11 cellular contexts compared by ENCODE assay signal in the genomic region with DNA sequence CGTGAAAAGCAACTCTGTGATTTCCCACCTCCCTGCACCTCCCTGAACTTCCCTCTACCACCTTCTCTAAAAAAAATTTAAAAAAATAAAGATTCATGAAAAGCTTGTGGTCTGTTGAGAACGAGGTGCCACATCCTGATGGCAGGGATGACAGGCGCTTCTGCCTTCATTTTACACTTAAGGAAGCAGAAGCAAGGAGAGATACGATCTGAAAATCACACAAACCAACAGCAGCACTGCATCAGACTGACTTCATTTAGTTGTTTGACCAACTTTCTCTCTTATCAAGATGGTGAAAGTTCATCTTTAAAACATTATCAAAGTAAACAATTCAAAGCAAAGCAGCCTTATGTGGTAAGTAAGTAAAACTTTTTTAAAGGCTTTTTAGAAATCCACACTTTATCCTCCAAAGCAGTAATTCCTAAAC. TPM values are rescaled to one million over a fixed set of nuclear protein-coding genes. Genes with fewer than 3 reads are reported as not detected.
DNase-seq lines count a peak whose midpoint lies in the region; ATAC-seq and TF ChIP-seq lines count a peak whose summit lies in the region.
"Had no signal": no experiment of that assay in that cellular context is flagged by ENCODE, and none has a peak within 500 bp of the region (broad histone marks: within the 10 kb centered on the region; RNA-seq: fewer than 3 reads in every experiment).

No MANE protein-coding gene starts in this region.

- CTCF ChIA-PET in CD4-positive, alpha-beta memory T cell (lab: Charles Lee; ENCODE audit: partially characterized antibody): interaction anchor here (0.5 to 1.9 kb wide), 6 partner anchors 14 to 1180 kb away, joined by 3 to 5 read pairs (median 3); no protein-coding TSS in a partner anchor
- CTCF ChIA-PET in activated B cell treated with CpG ODN at 0.5 μM for 24 hours (lab: Charles Lee): no interaction called here

- H3K27me3 ChIP-seq in CD4-positive, alpha-beta memory T cell (ENCODE audit: insufficient read depth, low read length): no peaks in the 10 kb centered on the region
- no peaks in the 10 kb centered on the region for H3K27me3 ChIP-seq in lower lobe of right lung (ENCODE audit: low read depth)

- H3K9me3 ChIP-seq in CD4-positive, alpha-beta memory T cell (ENCODE audit: control insufficient read depth in 1 of 2, low read length in 2 of 2): no peaks in the 10 kb centered on the region
- H3K9me3 ChIP-seq in lower lobe of right lung: no peaks in the 10 kb centered on the region

- H3K9me3 Mint-ChIP-seq in CD4-positive, alpha-beta memory T cell: peaks cover 0 to 2% (median 0%) of the 10 kb centered on the region in 8 donors
- no peaks in the 10 kb centered on the region for H3K9me3 Mint-ChIP-seq in activated B cell treated with CpG ODN at 0.5 μM for 24 hours

- peaks cover 33% of the 10 kb centered on the region for H3K4me1 ChIP-seq in CD4-positive, alpha-beta memory T cell (ENCODE audit: insufficient read depth, low read length)
- H3K4me1 ChIP-seq in lower lobe of right lung: peaks cover 48% of the 10 kb centered on the region

- peak overlapping the region in 7 of 8 donors; percentile 64 to 83 (median 74) for H3K4me3 Mint-ChIP-seq in CD4-positive, alpha-beta memory T cell
- H3K4me3 Mint-ChIP-seq in activated B cell treated with CpG ODN at 0.5 μM for 24 hours: no peak overlapping the region
- H3K4me3 Mint-ChIP-seq: mesothelial cell of epicardium had no signal

- POLR2A ChIA-PET in CD4-positive, alpha-beta memory T cell (lab: Charles Lee; ENCODE audit: partially characterized antibody): interaction anchor here (1.4 to 3.0 kb wide), 2 partner anchors 12 to 15 kb away, joined by 5 to 13 read pairs; partner anchors contain the start of gene WDFY1
- POLR2A ChIA-PET in activated B cell treated with CpG ODN at 0.5 μM for 24 hours (lab: Charles Lee): interaction anchor here (0.7 to 1.3 kb wide), 2 partner anchors 9 to 23 kb away, joined by 3 to 7 read pairs; no protein-coding TSS in a partner anchor

- peak; percentile 62 to 79 (median 72) for DNase-seq in CD4-positive, alpha-beta memory T cell
- DNase-seq in activated B cell treated with CpG ODN at 0.5 μM for 24 hours: no peak
- no peak for DNase-seq in lower lobe of right lung
- no peak for DNase-seq in foreskin fibroblast
- no peak for DNase-seq in AG08395 (ENCODE audit: low spot score)
- DNase-seq in posterior cingulate gyrus: no peak
- no peak for DNase-seq in nucleus accumbens (lab: John Stamatoyannopoulos, UW)
- DNase-seq: NCI-H2081 had no signal

- peaks cover 31 to 69% (median 53%) of the 10 kb centered on the region in 4 donors for H3K4me1 Mint-ChIP-seq in CD4-positive, alpha-beta memory T cell
- peaks cover 53% of the 10 kb centered on the region for H3K4me1 Mint-ChIP-seq in activated B cell treated with CpG ODN at 0.5 μM for 24 hours

- H3K27ac Mint-ChIP-seq in CD4-positive, alpha-beta memory T cell: peak overlapping the region in 6 of 7 donors; percentile 80 to 91 (median 87)
- H3K27ac Mint-ChIP-seq in activated B cell treated with CpG ODN at 0.5 μM for 24 hours: peak overlapping the region; percentile 56

- H3K4me3 ChIP-seq in CD4-positive, alpha-beta memory T cell (ENCODE audit: low read length in 2 of 2): no peak overlapping the region
- H3K4me3 ChIP-seq in lower lobe of right lung (no peak overlapping the region), foreskin fibroblast (ENCODE audit: low read depth in 1 of 2, low read length in 2 of 2) (no peak overlapping the region)
- H3K4me3 ChIP-seq: skin epidermis had no signal

- ATAC-seq in HG02610 (IDR thresholded peaks at IDR 0.05; ENCODE audit: unreplicated experiment) (peak; percentile 52), activated B cell treated with CpG ODN at 0.5 μM for 24 hours (ENCODE audit: low read depth) (no peak), lower lobe of right lung (peak; percentile 31 to 35)

- H3K36me3 ChIP-seq in CD4-positive, alpha-beta memory T cell (ENCODE audit: insufficient read depth, low read length): no peaks in the 10 kb centered on the region
- H3K36me3 ChIP-seq in lower lobe of right lung: no peaks in the 10 kb centered on the region

- no peaks in the 10 kb centered on the region for H3K27me3 Mint-ChIP-seq in CD4-positive, alpha-beta memory T cell
- H3K27me3 Mint-ChIP-seq in activated B cell treated with CpG ODN at 0.5 μM for 24 hours: no peaks in the 10 kb centered on the region

- peaks cover 1 to 6% of the 10 kb centered on the region in 2 donors for H3K36me3 Mint-ChIP-seq in CD4-positive, alpha-beta memory T cell
- peaks cover 34% of the 10 kb centered on the region for H3K36me3 Mint-ChIP-seq in activated B cell treated with CpG ODN at 0.5 μM for 24 hours (ENCODE audit: low read depth)

- intact Hi-C loops in CD4-positive, alpha-beta memory T cell (cut with micrococcal nuclease): no loop called here
- intact Hi-C loops in activated B cell treated with CpG ODN at 0.5 μM for 24 hours (cut with micrococcal nuclease): loop anchor here (2.0 kb wide), 1 partner anchor 15 kb away; no protein-coding TSS in a partner anchor
- intact Hi-C loops in lower lobe of right lung (cut with DNase I): no loop called here
- intact Hi-C loops in posterior cingulate gyrus (cut with DNase I): loop anchor here (2.0 kb wide), 1 partner anchor 27 kb away; the partner anchor contains the start of gene MRPL44

- TF ChIP-seq CTCF in activated B cell treated with CpG ODN at 0.5 μM for 24 hours (IDR thresholded peaks at IDR 0.05): no peak
- TF ChIP-seq CTCF in lower lobe of right lung (IDR thresholded peaks at IDR 0.05): no peak
- no peak for TF ChIP-seq CTCF in foreskin fibroblast (IDR thresholded peaks at IDR 0.05; ENCODE audit: low read depth, low read length)

- H3K27ac ChIP-seq in CD4-positive, alpha-beta memory T cell (ENCODE audit: low read depth, low read length): no peak overlapping the region
- no peak overlapping the region for H3K27ac ChIP-seq in lower lobe of right lung

RNA-seq across cellular contexts. Expression of gene WDFY1, which starts 15.5 kb away (rescaled TPM):
- total RNA-seq in CD4-positive, alpha-beta memory T cell: 10 to 100 TPM; 31.5 to 37.7 TPM
- polyA plus RNA-seq in CD4-positive, alpha-beta memory T cell: 10 to 100 TPM; 26.5 to 30.9 TPM
- total RNA-seq in activated B cell treated with CpG ODN at 0.5 μM for 24 hours: 67.2 and 77.0 TPM in 2 replicates
- 45.5 TPM for total RNA-seq in lower lobe of right lung

RNA-seq across cellular contexts. Expression of gene MRPL44, which starts 27.7 kb away (rescaled TPM):
- total RNA-seq in CD4-positive, alpha-beta memory T cell: 10 to 100 TPM; 20.1 to 22.1 TPM
- polyA plus RNA-seq in CD4-positive, alpha-beta memory T cell: 10 to 100 TPM; 26.5 to 45.2 TPM
- total RNA-seq in activated B cell treated with CpG ODN at 0.5 μM for 24 hours (29.9 and 30.4 TPM in 2 replicates), lower lobe of right lung (20.7 TPM)

Comparison
In these comparisons a context has a peak if more than half of its experiments do, and no peak if none do; other contexts are left out.
1. DNase-seq: peak in CD4-positive, alpha-beta memory T cell (5 of 5); none in activated B cell treated with CpG ODN at 0.5 μM for 24 hours (single experiment), lower lobe of right lung (single experiment), foreskin fibroblast (0 of 2), AG08395 (single experiment), posterior cingulate gyrus (0 of 10) and nucleus accumbens (0 of 56).
2. intact Hi-C loops: an anchor here in activated B cell treated with CpG ODN at 0.5 μM for 24 hours (2.0 kb wide) and posterior cingulate gyrus (2.0 kb wide); none called in CD4-positive, alpha-beta memory T cell and lower lobe of right lung.